10 cellular contexts compared by ENCODE assay signal in the genomic region with DNA sequence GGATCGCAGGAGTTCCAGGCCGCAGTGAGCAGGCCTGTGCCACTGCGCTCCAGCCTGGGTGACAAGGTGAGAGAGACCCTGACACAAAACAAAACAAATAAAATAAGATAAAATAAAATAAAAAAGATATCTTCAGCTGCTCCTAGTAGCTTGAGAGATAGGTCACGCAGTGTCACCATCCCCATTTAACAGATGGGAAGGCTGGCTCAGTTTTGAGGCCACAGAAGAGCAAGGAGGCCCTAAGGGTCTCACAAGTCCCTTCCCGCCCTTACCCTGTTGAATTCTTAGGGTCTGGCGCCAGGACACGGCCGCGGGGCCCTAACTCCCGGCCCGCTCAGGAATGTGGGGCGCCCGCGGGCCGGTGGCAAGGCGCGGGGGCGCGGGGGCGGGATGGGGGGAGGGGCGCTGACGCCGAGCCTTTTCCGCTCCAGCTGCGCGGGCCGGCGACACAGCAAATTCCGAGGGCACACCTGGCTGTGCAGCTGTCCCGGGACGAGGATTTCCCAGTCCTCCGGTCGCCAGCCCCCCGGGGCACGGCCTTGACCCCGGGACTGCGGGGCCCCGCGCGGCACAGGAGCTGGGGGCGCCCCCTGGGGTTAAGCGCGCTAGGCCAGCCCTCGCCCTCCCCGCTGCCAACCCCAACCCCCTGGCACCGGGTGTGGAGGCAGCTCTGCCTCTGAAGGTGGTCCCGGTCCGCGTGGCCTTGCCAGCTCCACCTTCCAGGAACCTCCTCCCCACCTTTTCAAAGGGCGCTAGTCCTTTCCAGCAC. TPM values are rescaled to one million over a fixed set of nuclear protein-coding genes. Genes with fewer than 3 reads are reported as not detected.
DNase-seq lines count a peak whose midpoint lies in the region; ATAC-seq and TF ChIP-seq lines count a peak whose summit lies in the region.
"Had no signal": no experiment of that assay in that cellular context is flagged by ENCODE, and none has a peak within 500 bp of the region (broad histone marks: within the 10 kb centered on the region; RNA-seq: fewer than 3 reads in every experiment).

No MANE protein-coding gene starts in this region.

- H3K4me3 Mint-ChIP-seq in CD4-positive, alpha-beta T cell, result no peak overlapping the region
- peak overlapping the region; percentile 76 for H3K4me3 Mint-ChIP-seq in T-helper 17 cell
- peak overlapping the region; percentile 43 to 67 for H3K4me3 Mint-ChIP-seq in effector memory CD8-positive, alpha-beta T cell

- peak overlapping the region; percentile 59 for H2AFZ ChIP-seq in osteoblast (ENCODE audit: low read length)
- H2AFZ ChIP-seq in Karpas-422 (ENCODE audit: low read length), result no peak overlapping the region

- peak overlapping the region; percentile 48 for H3K4me2 ChIP-seq in osteoblast (ENCODE audit: insufficient read depth, low read length)
- no peak overlapping the region for H3K4me2 ChIP-seq in Karpas-422 (ENCODE audit: low read depth, low read length, poor library complexity, severe bottlenecking)

- peak; percentile 57 for ATAC-seq in CD4-positive, alpha-beta T cell (ENCODE audit: poor library complexity)
- ATAC-seq in T-helper 17 cell (peak; percentile 28), HG02759 (IDR thresholded peaks at IDR 0.05; ENCODE audit: unreplicated experiment) (no peak)
- peak; percentile 39 for ATAC-seq in effector memory CD8-positive, alpha-beta T cell (replicated peaks)

- no peaks in the 10 kb centered on the region for H3K27me3 Mint-ChIP-seq in CD4-positive, alpha-beta T cell
- peaks cover 30% of the 10 kb centered on the region for H3K27me3 Mint-ChIP-seq in T-helper 17 cell
- peaks cover 32 to 44% of the 10 kb centered on the region in 2 donors for H3K27me3 Mint-ChIP-seq in effector memory CD8-positive, alpha-beta T cell

- no peak overlapping the region for H3K27ac ChIP-seq in CD4-positive, alpha-beta T cell (ENCODE audit: low read depth, low read length)
- H3K27ac ChIP-seq in osteoblast (ENCODE audit: low read depth, low read length) (no peak overlapping the region), Karpas-422 (ENCODE audit: low read length) (no peak overlapping the region)

- H3K79me2 ChIP-seq in osteoblast (ENCODE audit: insufficient read depth, low read length) (no peaks in the 10 kb centered on the region), Karpas-422 (ENCODE audit: low read length) (no peaks in the 10 kb centered on the region)

- H3K4me1 ChIP-seq in osteoblast (ENCODE audit: insufficient read depth, low read length) (no peaks in the 10 kb centered on the region), Karpas-422 (ENCODE audit: low read length) (no peaks in the 10 kb centered on the region)

- no peaks in the 10 kb centered on the region for H3K36me3 ChIP-seq in osteoblast (ENCODE audit: insufficient read depth, low read length)
- no peaks in the 10 kb centered on the region for H3K36me3 ChIP-seq in Karpas-422 (ENCODE audit: insufficient read depth, low read length)

- no peaks in the 10 kb centered on the region for H3K9me2 ChIP-seq in Karpas-422 (replicated peaks; ENCODE audit: insufficient read depth, low read length)

- no peaks in the 10 kb centered on the region for H3K4me1 Mint-ChIP-seq in CD4-positive, alpha-beta T cell (ENCODE audit: low read depth)
- peaks cover 5% of the 10 kb centered on the region for H3K4me1 Mint-ChIP-seq in T-helper 17 cell
- peaks cover 0 to 1% of the 10 kb centered on the region in 2 donors for H3K4me1 Mint-ChIP-seq in effector memory CD8-positive, alpha-beta T cell (ENCODE audit: low read depth in 2 of 2)

- TF ChIP-seq CTCF in CD4-positive, alpha-beta T cell (IDR thresholded peaks at IDR 0.05), result no peak
- TF ChIP-seq CTCF in osteoblast (IDR thresholded peaks at IDR 0.05; ENCODE audit: extremely low read depth, low read depth, low read length), result no peak

- CTCF ChIA-PET in CD4-positive, alpha-beta T cell (lab: Charles Lee), result interaction anchor here (1.2 to 4.0 kb wide), 2 partner anchors 15 to 109 kb away, joined by 4 to 13 read pairs; partner anchors contain the start of gene FITM2

- H3K27ac Mint-ChIP-seq in CD4-positive, alpha-beta T cell, result no peak overlapping the region
- no peak overlapping the region for H3K27ac Mint-ChIP-seq in T-helper 17 cell
- H3K27ac Mint-ChIP-seq in effector memory CD8-positive, alpha-beta T cell, result no peak overlapping the region

- H3K9ac ChIP-seq in Karpas-422 (ENCODE audit: low read length), result no peak overlapping the region

- H3K27me3 ChIP-seq in CD4-positive, alpha-beta T cell (ENCODE audit: control insufficient read depth, insufficient read depth, low read length), result no peaks in the 10 kb centered on the region
- H3K27me3 ChIP-seq in osteoblast (ENCODE audit: insufficient read depth, low read length) (peaks cover 6% of the 10 kb centered on the region), Karpas-422 (ENCODE audit: low read length) (no peaks in the 10 kb centered on the region)

- no peaks in the 10 kb centered on the region for H4K20me1 ChIP-seq in osteoblast (ENCODE audit: insufficient read depth, low read length)
- H4K20me1 ChIP-seq in Karpas-422 (ENCODE audit: insufficient read depth, low read depth, low read length), result no peaks in the 10 kb centered on the region

- POLR2A ChIA-PET in CD4-positive, alpha-beta T cell (lab: Charles Lee), result interaction anchor here (0.6 to 2.0 kb wide), 3 partner anchors 16 to 239 kb away, joined by 3 to 5 read pairs (median 5); partner anchors contain the start of genes FITM2 and OSER1

- DNase-seq in CD4-positive, alpha-beta T cell, result peak in 3 of 10 experiments; percentile 15 to 35 (median 19)
- DNase-seq in T-helper 17 cell (no peak), osteoblast (ENCODE audit: insufficient read length, low spot score, missing footprints) (no peak), NCI-H1436 (lab: John Stamatoyannopoulos, UW) (no peak), Karpas-422 (no peak), ureter (ENCODE audit: low spot score) (no peak)
- DNase-seq in effector memory CD8-positive, alpha-beta T cell, result no peak
- DNase-seq: EL had no signal

- H3K9me3 ChIP-seq in CD4-positive, alpha-beta T cell (ENCODE audit: control insufficient read depth, low read length), result no peaks in the 10 kb centered on the region
- H3K9me3 ChIP-seq in T-helper 17 cell (ENCODE audit: control insufficient read depth, low read length, poor library complexity, severe bottlenecking), result no peaks in the 10 kb centered on the region
- no peaks in the 10 kb centered on the region for H3K9me3 ChIP-seq in osteoblast (ENCODE audit: low read depth, low read length)
- no peaks in the 10 kb centered on the region for H3K9me3 ChIP-seq in Karpas-422 (ENCODE audit: low read length)

- H3K4me3 ChIP-seq in osteoblast (ENCODE audit: insufficient read depth, low read length) (peak overlapping the region; percentile 51), Karpas-422 (ENCODE audit: low read length) (no peak overlapping the region)

- H3K9me3 Mint-ChIP-seq in CD4-positive, alpha-beta T cell, result no peaks in the 10 kb centered on the region
- no peaks in the 10 kb centered on the region for H3K9me3 Mint-ChIP-seq in effector memory CD8-positive, alpha-beta T cell

- no peaks in the 10 kb centered on the region for H3K36me3 Mint-ChIP-seq in CD4-positive, alpha-beta T cell (ENCODE audit: low read depth)
- H3K36me3 Mint-ChIP-seq in T-helper 17 cell (ENCODE audit: low read depth), result peaks cover 2% of the 10 kb centered on the region
- H3K36me3 Mint-ChIP-seq in effector memory CD8-positive, alpha-beta T cell (ENCODE audit: insufficient read depth), result no peaks in the 10 kb centered on the region

- intact Hi-C loops in CD4-positive, alpha-beta T cell (cut with DNase I, micrococcal nuclease), result no loop called here

RNA-seq across cellular contexts. Expression of gene R3HDML, which starts 10.3 kb away (rescaled TPM):
- total RNA-seq in CD4-positive, alpha-beta T cell, result not detected
- total RNA-seq in T-helper 17 cell, result not detected
- total RNA-seq in osteoblast, result not detected in 2 replicates
- total RNA-seq in Karpas-422 (2014; rRNA removed; shearing (Covaris generic); ENCODE audit: low replicate concordance), result not detected in 2 replicates
- total RNA-seq in ureter, result not detected
- total RNA-seq: pulmonary artery endothelial cell had no signal

RNA-seq across cellular contexts. Expression of gene FITM2, which starts 15.6 kb away (rescaled TPM):
- 1 to 10 TPM; 3.2 to 3.4 TPM for total RNA-seq in CD4-positive, alpha-beta T cell
- total RNA-seq in T-helper 17 cell (1 to 10 TPM; 3.3 to 3.4 TPM), osteoblast (7.1 and 7.2 TPM in 2 replicates), ureter (7.8 TPM)
- total RNA-seq in Karpas-422 (2014; rRNA removed; shearing (Covaris generic); ENCODE audit: low replicate concordance), result 0.82 and 3.0 TPM in 2 replicates

RNA-seq across cellular contexts. Expression of gene HNF4A, which starts 28.9 kb away (rescaled TPM):
- not detected for total RNA-seq in CD4-positive, alpha-beta T cell
- total RNA-seq in T-helper 17 cell (not detected), osteoblast (not detected in 2 replicates), ureter (not detected)
- total RNA-seq in Karpas-422 (2014; rRNA removed; shearing (Covaris generic); ENCODE audit: low replicate concordance), result not detected in 2 replicates
- total RNA-seq: pulmonary artery endothelial cell had no signal
